In genomic region chr11:77589521-77590193, GRCh38 we compare ENCODE assay signal across 8 cellular contexts. TPM values are rescaled to one million over a fixed set of nuclear protein-coding genes. Genes with fewer than 3 reads are reported as not detected.
DNase-seq lines count a peak whose midpoint lies in the region; ATAC-seq and TF ChIP-seq lines count a peak whose summit lies in the region.

AQP11 (plus strand) TSS chr11:77589953; CDS start chr11:77589993, 40 bp downstream.

- peak within 1 kb of the TSS; percentile 49 for H3K4me3 ChIP-seq in lower leg skin (ENCODE audit: low read depth, poor library complexity, severe bottlenecking)

- no peaks in the 10 kb centered on the region for H3K9me3 Mint-ChIP-seq in activated CD4-positive, alpha-beta T cell treated with anti-CD3 and anti-CD28 coated beads, Interleukin-2, amount 10 ng/mL, durations not matched to agents 7 days and 5 days

- peaks cover 15% of the 10 kb centered on the region for H3K4me1 Mint-ChIP-seq in activated CD4-positive, alpha-beta T cell treated with anti-CD3 and anti-CD28 coated beads, Interleukin-2, amount 10 ng/mL, durations not matched to agents 7 days and 5 days

- CTCF ChIA-PET in activated CD4-positive, alpha-beta T cell treated with anti-CD3 and anti-CD28 coated beads, Interleukin-2, amount 10 ng/mL, durations not matched to agents 7 days and 5 days (lab: Charles Lee) = interaction anchor here (0.6 to 1.7 kb wide), 4 partner anchors 10 to 361 kb away, joined by 3 to 7 read pairs (median 3); no protein-coding TSS in a partner anchor

- no peaks in the 10 kb centered on the region for H3K36me3 Mint-ChIP-seq in activated CD4-positive, alpha-beta T cell treated with anti-CD3 and anti-CD28 coated beads, Interleukin-2, amount 10 ng/mL, durations not matched to agents 7 days and 5 days (ENCODE audit: low read depth)

- intact Hi-C loops in lower leg skin (cut with DNase I; ENCODE audit: low total_unique reads) = no loop called here

- TF ChIP-seq POLR2A in lower leg skin (IDR thresholded peaks at IDR 0.05) = no peak

- H3K4me3 Mint-ChIP-seq in activated CD4-positive, alpha-beta T cell treated with anti-CD3 and anti-CD28 coated beads, Interleukin-2, amount 10 ng/mL, durations not matched to agents 7 days and 5 days = peak within 1 kb of the TSS; percentile 79

- WGBS in lower leg skin, 2 donors = 0% methylated on average over 10 of the region's 75 CpGs

- DNase-seq in Ammon's horn (ENCODE audit: low spot score) (peak; percentile 86), NCI-H446 treated with DMSO at 0.1 percent for 48 hours (lab: John Stamatoyannopoulos, UW) (peak; percentile 76), dermis microvascular lymphatic vessel endothelial cell (ENCODE audit: low read depth in 2 of 2) (peak; percentile 56 to 84), lower leg skin (ENCODE audit: low spot score in 2 of 2) (peak; percentile 59 to 93)
- peak; percentile 41 for DNase-seq in activated CD4-positive, alpha-beta T cell treated with anti-CD3 and anti-CD28 coated beads, Interleukin-2, amount 10 ng/mL, durations not matched to agents 7 days and 5 days
- DNase-seq in stimulated activated CD4-positive, alpha-beta T cell treated with anti-CD3 and anti-CD28 coated beads, Interleukin-4, amount 100 ng/mL, for 1 hour = peak; percentile 63

- H3K27me3 Mint-ChIP-seq in activated CD4-positive, alpha-beta T cell treated with anti-CD3 and anti-CD28 coated beads, Interleukin-2, amount 10 ng/mL, durations not matched to agents 7 days and 5 days = peaks cover 16% of the 10 kb centered on the region

- POLR2A ChIA-PET in activated CD4-positive, alpha-beta T cell treated with anti-CD3 and anti-CD28 coated beads, Interleukin-2, amount 10 ng/mL, durations not matched to agents 7 days and 5 days (lab: Charles Lee) = no interaction called here

- H3K27ac Mint-ChIP-seq in activated CD4-positive, alpha-beta T cell treated with anti-CD3 and anti-CD28 coated beads, Interleukin-2, amount 10 ng/mL, durations not matched to agents 7 days and 5 days = peak within 1 kb of the TSS; percentile 46

- no peak for TF ChIP-seq CTCF in lower leg skin (IDR thresholded peaks at IDR 0.05)

- ATAC-seq in GM19035 (IDR thresholded peaks at IDR 0.05; ENCODE audit: unreplicated experiment) (peak; percentile 87), HG03342 (IDR thresholded peaks at IDR 0.05; ENCODE audit: unreplicated experiment) (peak; percentile 85)

RNA-seq across cellular contexts. Expression of gene AQP11, which starts in this region (rescaled TPM):
- total RNA-seq in activated CD4-positive, alpha-beta T cell treated with anti-CD3 and anti-CD28 coated beads, Interleukin-2, amount 10 ng/mL, durations not matched to agents 7 days and 5 days = under 1 TPM in 1 of 2 experiments, not detected in 1; 0.20 TPM
- total RNA-seq in dermis microvascular lymphatic vessel endothelial cell (0.13 and 0.38 TPM in 2 replicates), lower leg skin (under 1 TPM in 2 of 4 donors, not detected in 2; 0.17 to 0.55 TPM)

Comparison
In these comparisons a context has a peak if more than half of its experiments do, and no peak if none do; other contexts are left out.
1. Peak in every context shown above with its lines: DNase-seq, ATAC-seq and H3K4me3 ChIP-seq.
2. Peak in DNase-seq in activated CD4-positive, alpha-beta T cell treated with anti-CD3 and anti-CD28 coated beads, Interleukin-2, amount 10 ng/mL, durations not matched to agents 7 days and 5 days; RNA of the gene not detected or under 1 TPM.
3. Peak in DNase-seq in dermis microvascular lymphatic vessel endothelial cell; RNA of the gene not detected or under 1 TPM.
4. Peak in DNase-seq and H3K4me3 ChIP-seq in lower leg skin; RNA of the gene not detected or under 1 TPM.